Comparison of ENCODE assay signal across 8 cellular contexts in the genomic region with DNA sequence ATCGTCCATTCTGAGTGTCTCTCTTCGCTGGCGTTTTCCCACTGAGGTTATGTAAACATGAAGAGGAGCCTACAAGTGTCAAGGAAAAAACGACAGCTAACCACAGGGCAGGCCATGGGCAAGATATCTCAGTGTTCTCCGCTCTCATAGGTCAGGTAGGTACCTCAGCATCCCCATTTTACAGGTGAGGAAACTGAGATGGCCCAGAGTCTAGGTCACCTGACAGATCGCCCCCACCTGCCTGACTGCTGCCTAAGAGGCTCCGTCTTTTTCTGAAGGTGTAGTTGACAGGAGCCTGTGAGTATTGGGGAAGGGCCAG. TPM values are rescaled to one million over a fixed set of nuclear protein-coding genes. Genes with fewer than 3 reads are reported as not detected.
DNase-seq lines count a peak whose midpoint lies in the region; ATAC-seq and TF ChIP-seq lines count a peak whose summit lies in the region.

No MANE protein-coding gene starts in this region.

- 15 to 21% (median 21%) methylated on average over 7 of the region's 7 CpGs for WGBS in adipose tissue, 3 donors

- H3K27me3 ChIP-seq in left lung (no peaks in the 10 kb centered on the region), tibial artery (no peaks in the 10 kb centered on the region)

- peak overlapping the region; percentile 91 to 97 for H3K4me3 ChIP-seq in left lung
- H3K4me3 ChIP-seq in tibial artery, result peak overlapping the region; percentile 60 to 73

- DNase-seq in activated CD4-positive, alpha-beta T cell treated with anti-CD3 and anti-CD28 coated beads, Interleukin-2, amount 10 ng/mL, durations not matched to agents 24 days and 14 days, result no peak
- no peak for DNase-seq in activated CD4-positive, alpha-beta T cell treated with anti-CD3 and anti-CD28 coated beads, Interleukin-2, amount 50 U/mL, for 1 hour
- DNase-seq in left lung (no peak), tibial artery (no peak), HCEC 1CT (no peak), retina (no peak)
- no peak for DNase-seq in activated CD4-positive, alpha-beta T cell treated with anti-CD3 and anti-CD28 coated beads for 1 hour

- peak overlapping the region; percentile 92 for H3K27ac ChIP-seq in adipose tissue (ENCODE audit: low read depth, low read length)
- H3K27ac ChIP-seq in left lung, result peak overlapping the region; percentile 96 to 98
- peak overlapping the region; percentile 80 to 91 for H3K27ac ChIP-seq in tibial artery

- no peaks in the 10 kb centered on the region for H3K9me3 Mint-ChIP-seq in activated CD4-positive, alpha-beta T cell treated with anti-CD3 and anti-CD28 coated beads, Interleukin-2, amount 10 ng/mL, durations not matched to agents 24 days and 14 days

- peak overlapping the region; percentile 100 for H3K27ac Mint-ChIP-seq in activated CD4-positive, alpha-beta T cell treated with anti-CD3 and anti-CD28 coated beads, Interleukin-2, amount 10 ng/mL, durations not matched to agents 24 days and 14 days

- TF ChIP-seq CTCF in left lung (IDR thresholded peaks at IDR 0.05), result no peak
- TF ChIP-seq CTCF in tibial artery (IDR thresholded peaks at IDR 0.05), result no peak

- peaks cover 33% of the 10 kb centered on the region for H3K36me3 Mint-ChIP-seq in activated CD4-positive, alpha-beta T cell treated with anti-CD3 and anti-CD28 coated beads, Interleukin-2, amount 10 ng/mL, durations not matched to agents 24 days and 14 days (ENCODE audit: low read depth)

- peaks cover 24% of the 10 kb centered on the region for H3K4me1 Mint-ChIP-seq in activated CD4-positive, alpha-beta T cell treated with anti-CD3 and anti-CD28 coated beads, Interleukin-2, amount 10 ng/mL, durations not matched to agents 24 days and 14 days

- H3K36me3 ChIP-seq in left lung (peaks cover 0 to 12% of the 10 kb centered on the region in 2 donors), tibial artery (peaks cover 6 to 12% (median 8%) of the 10 kb centered on the region in 3 donors)

- H3K27me3 Mint-ChIP-seq in activated CD4-positive, alpha-beta T cell treated with anti-CD3 and anti-CD28 coated beads, Interleukin-2, amount 10 ng/mL, durations not matched to agents 24 days and 14 days, result no peaks in the 10 kb centered on the region

- peak overlapping the region; percentile 94 for H3K4me3 Mint-ChIP-seq in activated CD4-positive, alpha-beta T cell treated with anti-CD3 and anti-CD28 coated beads, Interleukin-2, amount 10 ng/mL, durations not matched to agents 24 days and 14 days

- intact Hi-C loops in activated CD4-positive, alpha-beta T cell treated with anti-CD3 and anti-CD28 coated beads, Interleukin-2, amount 10 ng/mL, durations not matched to agents 24 days and 14 days (cut with micrococcal nuclease), result loop anchor here (2.0 to 5.0 kb wide), 4 partner anchors 29 to 521 kb away; a partner anchor contains a TSS
- intact Hi-C loops in left lung (cut with DNase I) (no loop called here), tibial artery (cut with DNase I; ENCODE audit: low total_unique reads) (loop anchor here (5.0 to 10.0 kb wide), 2 partner anchors 73 to 906 kb away; no protein-coding TSS in a partner anchor)

- peak; percentile 1 for ATAC-seq in left lung

- peaks cover 9 to 25% of the 10 kb centered on the region in 2 donors for H3K4me1 ChIP-seq in left lung
- H3K4me1 ChIP-seq in tibial artery, result peaks cover 0 to 33% (median 9%) of the 10 kb centered on the region in 4 donors

- H3K9me3 ChIP-seq in left lung, result no peaks in the 10 kb centered on the region
- no peaks in the 10 kb centered on the region for H3K9me3 ChIP-seq in tibial artery

RNA-seq across cellular contexts. Expression of a gene that starts 0.8 kb away (rescaled TPM):
- 77.7 and 87.8 TPM in 2 replicates for total RNA-seq in activated CD4-positive, alpha-beta T cell treated with anti-CD3 and anti-CD28 coated beads, Interleukin-2, amount 10 ng/mL, durations not matched to agents 24 days and 14 days
- polyA plus RNA-seq in adipose tissue, result 10 to 100 TPM; 51.6 to 94.7 (median 94.1) TPM
- 10 to 100 TPM; 64.8 to 69.7 TPM for total RNA-seq in left lung

RNA-seq across cellular contexts. Expression of a gene that starts 11.9 kb away (rescaled TPM):
- total RNA-seq in activated CD4-positive, alpha-beta T cell treated with anti-CD3 and anti-CD28 coated beads, Interleukin-2, amount 10 ng/mL, durations not matched to agents 24 days and 14 days, result 54.4 and 58.7 TPM in 2 replicates
- polyA plus RNA-seq in adipose tissue, result 100 to 1,000 TPM in 1 of 3 donors, 10 to 100 TPM in 2; 53.3 to 129 (median 86.4) TPM
- 10 to 100 TPM; 73.2 to 94.6 TPM for total RNA-seq in left lung

RNA-seq across cellular contexts. Expression of a gene that starts 17.4 kb away (rescaled TPM):
- 5.0 and 6.2 TPM in 2 replicates for total RNA-seq in activated CD4-positive, alpha-beta T cell treated with anti-CD3 and anti-CD28 coated beads, Interleukin-2, amount 10 ng/mL, durations not matched to agents 24 days and 14 days
- polyA plus RNA-seq in adipose tissue, result 10 to 100 TPM in 2 of 3 donors, 1 to 10 TPM in 1; 7.9 to 14.5 (median 11.8) TPM
- 10 to 100 TPM; 18.7 to 20.4 TPM for total RNA-seq in left lung

RNA-seq across cellular contexts. Expression of a gene that starts 20.8 kb away (rescaled TPM):
- total RNA-seq in activated CD4-positive, alpha-beta T cell treated with anti-CD3 and anti-CD28 coated beads, Interleukin-2, amount 10 ng/mL, durations not matched to agents 24 days and 14 days, result 28.2 and 29.9 TPM in 2 replicates
- polyA plus RNA-seq in adipose tissue, result 10 to 100 TPM in 1 of 3 donors, 1 to 10 TPM in 2; 6.6 to 17.6 (median 7.6) TPM
- total RNA-seq in left lung, result 10 to 100 TPM; 30.5 to 35.6 TPM

RNA-seq across cellular contexts. Expression of a gene that starts 39.2 kb away (rescaled TPM):
- total RNA-seq in activated CD4-positive, alpha-beta T cell treated with anti-CD3 and anti-CD28 coated beads, Interleukin-2, amount 10 ng/mL, durations not matched to agents 24 days and 14 days, result 3.8 and 4.5 TPM in 2 replicates
- 1 to 10 TPM in 2 of 3 donors, under 1 TPM in 1; 0.85 to 1.2 (median 1.1) TPM for polyA plus RNA-seq in adipose tissue
- 1 to 10 TPM in 1 of 2 donors, under 1 TPM in 1; 0.96 to 1.1 TPM for total RNA-seq in left lung

Comparison
In these comparisons a context has a peak if more than half of its experiments do, and no peak if none do; other contexts are left out.
1. intact Hi-C loops: an anchor here in activated CD4-positive, alpha-beta T cell treated with anti-CD3 and anti-CD28 coated beads, Interleukin-2, amount 10 ng/mL, durations not matched to agents 24 days and 14 days (2.0 to 5.0 kb wide) and tibial artery (5.0 to 10.0 kb wide); none called in left lung.